ENCODE assay signal across 21 cellular contexts in genomic region chr7:66727058-66727457, GRCh38.
"Had no signal": no experiment of that assay in that cellular context is flagged by ENCODE, and none has a peak within 500 bp of the region (broad histone marks: within the 10 kb centered on the region; RNA-seq: fewer than 3 reads in every experiment).

No MANE protein-coding gene starts in this region.

- H3K4me1 ChIP-seq: SJCRH30 had no signal

- H3K27me3 ChIP-seq: adrenal gland, SJCRH30 had no signal

- H3K4me3 ChIP-seq: adrenal gland, SJCRH30 had no signal

- H3K27ac ChIP-seq: adrenal gland, SJCRH30 had no signal

- DNase-seq: activated CD4-positive, alpha-beta T cell treated with anti-CD3 and anti-CD28 coated beads for 4 hours; activated CD8-positive, alpha-beta memory T cell treated with anti-CD3 and anti-CD28 coated beads, Interleukin-2, amount 50 U/mL, for 4 hours; activated CD8-positive, alpha-beta T cell treated with anti-CD3 and anti-CD28 coated beads for 36 hours; activated gamma-delta T cell treated with Interleukin-2 at 50 U/mL for 16 hours; activated naive CD4-positive, alpha-beta T cell treated with anti-CD3 and anti-CD28 coated beads, Interleukin-2, amount 50 U/mL, for 16 hours; activated naive CD8-positive, alpha-beta T cell treated with anti-CD3 and anti-CD28 coated beads, Interleukin-2, amount 10 ng/mL, durations not matched to agents 7 days and 5 days; activated T-cell treated with anti-CD3 and anti-CD28 coated beads, Interleukin-2, amount 50 U/mL, for 72 hours; adrenal gland; aorta; Karpas-422; MM.1S; NCI-H1105; NCI-H1436; NCI-H1694 treated with DMSO at 0.1 percent for 48 hours; NCI-H2029 treated with DMSO at 0.1 percent for 48 hours; NCI-H345; NCI-H510A; NCI-H526 treated with DMSO at 0.1 percent for 48 hours; NCI-H82; Right ventricle myocardium superior; SJCRH30 had no signal

- H3K36me3 ChIP-seq: adrenal gland, SJCRH30 had no signal
